ENCODE assay signal across 8 cellular contexts in the genomic region with DNA sequence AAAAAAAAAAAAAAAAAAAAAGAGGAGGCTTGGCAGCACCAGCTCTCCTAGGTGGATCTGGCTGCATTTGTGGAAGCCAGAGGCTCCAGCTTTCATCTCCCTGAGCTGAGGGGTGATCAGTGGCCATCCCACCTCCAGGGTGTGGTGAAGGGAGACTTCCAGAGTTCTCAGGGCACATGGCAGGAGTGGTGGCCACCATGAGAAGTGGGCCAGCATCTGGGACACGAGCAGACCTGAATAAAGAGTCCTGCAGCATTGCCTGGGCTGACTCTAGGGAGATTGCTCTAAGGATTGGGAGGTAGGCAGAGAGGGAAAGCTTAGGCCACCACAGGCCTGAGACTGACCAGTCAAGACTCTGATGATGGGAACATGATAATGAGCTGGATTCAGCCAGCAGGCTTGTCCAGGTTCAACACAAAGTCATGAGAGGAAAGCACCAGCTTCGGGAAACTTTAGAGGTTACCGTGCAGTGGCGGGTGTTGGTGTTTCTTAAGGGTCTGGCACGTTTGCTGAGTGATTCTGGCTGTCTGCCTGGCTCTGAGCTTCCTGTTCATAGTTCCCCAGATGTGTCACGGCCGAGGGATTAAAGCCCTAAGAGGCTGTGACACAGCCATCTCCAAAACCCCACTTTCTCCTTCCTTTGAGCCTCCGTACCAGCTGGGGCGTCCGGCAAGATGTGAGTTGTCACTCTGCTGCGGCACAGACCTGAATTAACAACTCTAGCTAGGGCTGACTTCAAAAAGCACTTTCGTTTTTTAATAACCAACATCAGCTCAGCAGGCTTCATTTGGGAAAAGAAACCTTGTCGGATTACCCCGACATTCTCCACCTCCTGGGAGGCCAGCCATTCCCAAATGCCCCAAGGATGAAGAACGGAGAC. TPM values are rescaled to one million over a fixed set of nuclear protein-coding genes. Genes with fewer than 3 reads are reported as not detected.
DNase-seq lines count a peak whose midpoint lies in the region; ATAC-seq, FAIRE-seq and TF ChIP-seq lines count a peak whose summit lies in the region.

No MANE protein-coding gene starts in this region.

- intact Hi-C loops in A673 (cut with micrococcal nuclease; ENCODE audit: unreplicated experiment): no loop called here
- intact Hi-C loops in pancreas (cut with DNase I): no loop called here

- no peaks in the 10 kb centered on the region for H3K27me3 ChIP-seq in A673 (replicated peaks; ENCODE audit: insufficient read depth, low read depth, low read length, poor library complexity)
- H3K27me3 ChIP-seq in endocrine pancreas (ENCODE audit: control insufficient read depth, insufficient read depth, low read length): no peaks in the 10 kb centered on the region
- H3K27me3 ChIP-seq in pancreas: no peaks in the 10 kb centered on the region

- H3K4me1 ChIP-seq in A673 (ENCODE audit: insufficient read depth, low read length, poor library complexity, severe bottlenecking) (no peaks in the 10 kb centered on the region), endocrine pancreas (ENCODE audit: control insufficient read depth, insufficient read depth, low read length) (peaks cover 16% of the 10 kb centered on the region), pancreas (peaks cover 9 to 79% (median 71%) of the 10 kb centered on the region in 3 donors), urinary bladder (ENCODE audit: insufficient read depth) (no peaks in the 10 kb centered on the region)

- TF ChIP-seq CTCF in A673 (conservative IDR thresholded peaks at IDR 0.05; ENCODE audit: low read depth, low read length) (no peak), pancreas (IDR thresholded peaks at IDR 0.05) (no peak)

- H3K4me3 ChIP-seq in A673 (ENCODE audit: low read depth, low read length, poor library complexity, severe bottlenecking): peak overlapping the region; percentile 33
- peak overlapping the region; percentile 44 for H3K4me3 ChIP-seq in endocrine pancreas (ENCODE audit: control insufficient read depth, insufficient read depth, low read length)
- H3K4me3 ChIP-seq in pancreas: peak overlapping the region in 3 of 4 donors; percentile 6 to 27 (median 12)
- H3K4me3 ChIP-seq in urinary bladder (ENCODE audit: low read depth, low read length): peak overlapping the region; percentile 39

- H3K36me3 ChIP-seq in A673 (ENCODE audit: insufficient read depth, low read length, poor library complexity, severe bottlenecking) (no peaks in the 10 kb centered on the region), endocrine pancreas (ENCODE audit: control insufficient read depth, insufficient read depth, low read length) (no peaks in the 10 kb centered on the region), pancreas (no peaks in the 10 kb centered on the region), urinary bladder (ENCODE audit: insufficient read depth) (no peaks in the 10 kb centered on the region)

- no peak for FAIRE-seq in pancreas (lab: Jason Lieb, UNC)

- H3K27ac ChIP-seq in A673 (ENCODE audit: low read depth, low read length, poor library complexity, severe bottlenecking): no peak overlapping the region
- peak overlapping the region; percentile 27 to 85 (median 70) for H3K27ac ChIP-seq in pancreas
- H3K27ac ChIP-seq in urinary bladder (ENCODE audit: low read depth): peak overlapping the region; percentile 62

- H3K9ac ChIP-seq in endocrine pancreas (ENCODE audit: control insufficient read depth, insufficient read depth, low read length): no peak overlapping the region

- 19 to 35% methylated on average over 15 of the region's 15 CpGs for WGBS in pancreas, 2 donors
- WGBS in urinary bladder: 11% methylated on average over 15 of the region's 15 CpGs

- peak; percentile 66 for ATAC-seq in GM19372 (IDR thresholded peaks at IDR 0.05; ENCODE audit: low read depth, unreplicated experiment)
- peak; percentile 76 for ATAC-seq in HG03457 (IDR thresholded peaks at IDR 0.05; ENCODE audit: unreplicated experiment)
- peak in 3 of 4 donors; percentile 11 to 39 (median 33) for ATAC-seq in pancreas

- H3K9me3 ChIP-seq in A673 (ENCODE audit: low read depth, low read length, poor library complexity, severe bottlenecking) (no peaks in the 10 kb centered on the region), endocrine pancreas (ENCODE audit: control insufficient read depth, low read length) (no peaks in the 10 kb centered on the region), pancreas (no peaks in the 10 kb centered on the region)

- DNase-seq in A673 (ENCODE audit: low spot score) (peak; percentile 77), pancreas (peak in 4 of 6 donors; percentile 43 to 55 (median 46)), DMS79 (lab: John Stamatoyannopoulos, UW) (no peak)
- peak; percentile 47 to 82 for DNase-seq in activated CD4-positive, alpha-beta T cell treated with anti-CD3 and anti-CD28 coated beads, Interleukin-2, amount 50 U/mL, for 24 hours (ENCODE audit: low read depth in 1 of 2, low spot score in 1 of 2)

- POLR2A ChIA-PET in A673 (lab: Charles Lee; ENCODE audit: low non-redundant PET): no interaction called here

- CTCF ChIA-PET in A673 (lab: Charles Lee): no interaction called here

- BruUV-seq in A673 (replicated peaks; lab: Mats Ljungman, UMichigan): no TSS peak

RNA-seq across cellular contexts. Expression of gene IL1R1, which starts 38.3 kb away (rescaled TPM):
- total RNA-seq in A673 (2021) (0.22 and 0.45 TPM in 2 replicates), pancreas (10 to 100 TPM; 17.1 to 74.5 (median 29.3) TPM), urinary bladder (34.9 TPM)
- polyA plus RNA-seq in pancreas (10 to 100 TPM; 22.1 to 29.1 TPM), urinary bladder (72.7 TPM)

Comparison
In these comparisons a context has a peak if more than half of its experiments do, and no peak if none do; other contexts are left out.
1. RNA of gene IL1R1, which starts 38.3 kb away (total RNA-seq): 34.9 TPM in urinary bladder (single experiment) and 17.1 to 74.5 TPM in pancreas; 0.22 to 0.45 TPM in A673; every median in the first group is over 10 times any median in the second.
2. Peak in every context shown above with its lines, with median percentiles within 50 percentile points of each other: H3K4me3 ChIP-seq and ATAC-seq.